Comparison of ENCODE assay signal across 8 cellular contexts in the genomic region with DNA sequence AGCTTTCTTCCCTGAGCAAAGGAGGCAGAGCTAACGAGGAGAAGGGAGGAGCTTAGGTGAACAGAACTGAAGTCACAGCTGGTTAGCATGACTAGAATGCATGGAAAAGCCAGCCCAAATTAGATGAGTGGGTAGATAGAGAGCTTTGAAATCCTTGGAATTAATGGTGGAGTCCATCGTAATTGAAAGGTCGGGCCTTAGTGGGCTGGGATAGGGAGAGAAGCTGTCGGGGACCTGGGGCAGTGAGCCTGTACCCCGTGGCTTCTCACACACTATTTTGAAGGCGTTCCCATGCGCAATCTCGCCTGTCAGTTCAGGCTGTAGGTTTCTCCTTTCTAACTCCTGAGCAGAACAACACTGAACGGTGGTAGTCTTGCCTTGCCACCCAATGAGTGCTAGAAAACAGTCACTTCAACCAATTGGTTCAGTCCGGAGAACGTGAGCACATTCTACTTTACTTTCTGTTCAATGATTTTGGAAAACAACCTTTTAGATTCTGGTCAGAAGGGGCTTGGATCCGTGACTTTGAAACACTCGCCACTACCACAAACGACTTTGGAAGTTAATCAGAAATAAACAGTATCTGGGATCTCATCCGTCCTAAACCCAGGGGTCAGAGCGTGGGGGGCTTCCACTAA. TPM values are rescaled to one million over a fixed set of nuclear protein-coding genes. Genes with fewer than 3 reads are reported as not detected.
DNase-seq lines count a peak whose midpoint lies in the region; TF ChIP-seq lines count a peak whose summit lies in the region.

No MANE protein-coding gene starts in this region.

- H3K36me3 ChIP-seq in GM23248 (ENCODE audit: low read depth) = no peaks in the 10 kb centered on the region
- H3K36me3 ChIP-seq in PC-9 (ENCODE audit: low read depth) = peaks cover 24% of the 10 kb centered on the region
- H3K36me3 ChIP-seq in left ventricle myocardium inferior = no peaks in the 10 kb centered on the region

- H3K9ac ChIP-seq in GM23248 = peak overlapping the region; percentile 97

- H3K9me3 ChIP-seq in GM23248 (ENCODE audit: low read depth) (no peaks in the 10 kb centered on the region), PC-9 (ENCODE audit: insufficient read depth, low read depth) (no peaks in the 10 kb centered on the region; the same call in 1 of the 2 replicates), left ventricle myocardium inferior (replicated peaks) (no peaks in the 10 kb centered on the region)

- H3K4me3 Mint-ChIP-seq in osteocyte (ENCODE audit: unreplicated experiment) = peak overlapping the region; percentile 84

- intact Hi-C loops in PC-9 (cut with micrococcal nuclease; ENCODE audit: unreplicated experiment) (loop anchor here (1.0 to 5.0 kb wide), 5 partner anchors 46 to 167 kb away; no protein-coding TSS in a partner anchor), left ventricle myocardium inferior (cut with micrococcal nuclease) (loop anchor here (10.0 kb wide), 1 partner anchor 179 kb away; a partner anchor contains a TSS)

- H3K4me1 ChIP-seq in GM23248 (ENCODE audit: insufficient read depth) (peaks cover 41% of the 10 kb centered on the region), PC-9 (replicated peaks; ENCODE audit: insufficient read depth) (peaks cover 39% of the 10 kb centered on the region), left ventricle myocardium inferior (peaks cover 40% of the 10 kb centered on the region)

- H2AFZ ChIP-seq in GM23248 (peak overlapping the region; percentile 90), PC-9 (peak overlapping the region; percentile 91)

- CTCF ChIA-PET in PC-9 (lab: Charles Lee) = interaction anchor here (0.5 to 1.8 kb wide), 4 partner anchors 132 to 243 kb away, joined by 3 to 7 read pairs (median 6); no protein-coding TSS in a partner anchor

- DNase-seq in AG08396 (ENCODE audit: low spot score) (peak; percentile 62), GM23248 (peak; percentile 90), PC-9 (peak; percentile 73 to 74), astrocyte of the cerebellum (ENCODE audit: low read depth) (peak; percentile 71), left ventricle myocardium inferior (no peak), osteocyte (ENCODE audit: extremely low spot score, unreplicated experiment) (no peak), DMS79 (lab: John Stamatoyannopoulos, UW) (no peak), COLO829 (ENCODE audit: low spot score) (no peak)

- H3F3A ChIP-seq in GM23248 (ENCODE audit: insufficient read depth) (peaks cover 49% of the 10 kb centered on the region), PC-9 (ENCODE audit: insufficient read depth, low read depth) (peaks cover 40% of the 10 kb centered on the region; the same call in 1 of the 2 replicates)

- WGBS in GM23248 (ENCODE audit: low coverage in 1 of 2, low lambda C conversion rate in 2 of 2, missing lambda C conversion rate in 2 of 2), 2 experiments = 2 to 3% methylated on average over 16 of the region's 16 CpGs

- TSS peak; percentile 96 for BruUV-seq in PC-9 (replicated peaks; lab: Mats Ljungman, UMichigan)

- TF ChIP-seq CTCF in PC-9 (conservative IDR thresholded peaks at IDR 0.05) (no peak), astrocyte of the cerebellum (IDR thresholded peaks at IDR 0.05; ENCODE audit: low read depth, low read length, missing control alignments) (no peak), left ventricle myocardium inferior (IDR thresholded peaks at IDR 0.05; ENCODE audit: borderline replicate concordance) (no peak), osteocyte (IDR thresholded peaks at IDR 0.05) (no peak)

- H3K27ac ChIP-seq in GM23248 (peak overlapping the region; percentile 94), PC-9 (peak overlapping the region; percentile 87), left ventricle myocardium inferior (replicated peaks) (peak overlapping the region; percentile 92)

- H3K4me2 ChIP-seq in GM23248 (ENCODE audit: unreplicated experiment) (peak overlapping the region; percentile 86), PC-9 (peak overlapping the region; percentile 94)

- H3K4me3 ChIP-seq in GM23248 = peak overlapping the region; percentile 87
- H3K4me3 ChIP-seq in PC-9 = peak overlapping the region; percentile 82
- peak overlapping the region; percentile 91 for H3K4me3 ChIP-seq in astrocyte of the cerebellum (ENCODE audit: low read depth, low read length)
- H3K4me3 ChIP-seq in left ventricle myocardium inferior = peak overlapping the region; percentile 84

- H3K36me3 Mint-ChIP-seq in osteocyte (ENCODE audit: unreplicated experiment) = peaks cover 2% of the 10 kb centered on the region

- H3K27me3 Mint-ChIP-seq in osteocyte (ENCODE audit: unreplicated experiment) = no peaks in the 10 kb centered on the region

- H3K9me2 ChIP-seq in GM23248 (ENCODE audit: insufficient read depth) (no peaks in the 10 kb centered on the region), PC-9 (ENCODE audit: insufficient read depth) (no peaks in the 10 kb centered on the region)

- H3K79me2 ChIP-seq in GM23248 (ENCODE audit: insufficient read depth) (peaks cover 37% of the 10 kb centered on the region), PC-9 (ENCODE audit: low read depth) (peaks cover 40% of the 10 kb centered on the region)

- POLR2A ChIA-PET in PC-9 (lab: Charles Lee; ENCODE audit: unreplicated experiment) = interaction anchor here (0.5 to 1.8 kb wide), 11 partner anchors 13 to 168 kb away, joined by 3 to 19 read pairs (median 4); no protein-coding TSS in a partner anchor

- in situ Hi-C loops in GM23248 (cut with MboI) (no loop called here), astrocyte of the cerebellum (cut with HindIII; ENCODE audit: low sequenced_read_pairs) (no loop called here)

- peaks cover 46% of the 10 kb centered on the region for H3K4me1 Mint-ChIP-seq in osteocyte (ENCODE audit: unreplicated experiment)

- peak overlapping the region; percentile 89 for H3K27ac Mint-ChIP-seq in osteocyte (ENCODE audit: unreplicated experiment)

- H3K9me3 Mint-ChIP-seq in osteocyte (ENCODE audit: unreplicated experiment) = no peaks in the 10 kb centered on the region

- H4K20me1 ChIP-seq in GM23248 (ENCODE audit: insufficient read depth) = no peaks in the 10 kb centered on the region
- peaks cover 26% of the 10 kb centered on the region for H4K20me1 ChIP-seq in PC-9 (ENCODE audit: insufficient read depth)

- H3K27me3 ChIP-seq in GM23248 (replicated peaks; ENCODE audit: insufficient read depth) = no peaks in the 10 kb centered on the region
- H3K27me3 ChIP-seq in PC-9 (ENCODE audit: insufficient read depth, low read depth) = no peaks in the 10 kb centered on the region
- peaks cover 38% of the 10 kb centered on the region for H3K27me3 ChIP-seq in left ventricle myocardium inferior (ENCODE audit: low read depth)

RNA-seq across cellular contexts. Expression of a gene that starts 0.7 kb away (rescaled TPM):
- 120 and 124 TPM in 2 replicates for total RNA-seq in GM23248 (2014; rRNA removed; shearing (Covaris generic))
- polyA plus RNA-seq in GM23248 (2016; fragmentation: Nextera tagmentation; extraction: Ambion mirVana) = 113 and 116 TPM in 2 replicates
- 133 and 145 TPM in 2 replicates for total RNA-seq in PC-9 (2021)
- total RNA-seq in left ventricle myocardium inferior = 6.7 TPM
- total RNA-seq in osteocyte = 130 and 138 TPM in 2 replicates

Comparison
In these comparisons a context has a peak if more than half of its experiments do, and no peak if none do; other contexts are left out.
1. DNase-seq: peak in AG08396 (single experiment), GM23248 (single experiment), PC-9 (2 of 2) and astrocyte of the cerebellum (single experiment); none in left ventricle myocardium inferior (single experiment), osteocyte (single experiment), DMS79 (single experiment) and COLO829 (single experiment).
2. RNA of a gene that starts 0.7 kb away (total RNA-seq): 133 to 145 TPM in PC-9, 130 to 138 TPM in osteocyte and 120 to 124 TPM in GM23248; 6.7 TPM in left ventricle myocardium inferior (single experiment); every median in the first group is over 10 times any median in the second.
3. Peak in every context shown above with its lines, with median percentiles within 50 percentile points of each other: H3K27ac ChIP-seq and H3K4me3 ChIP-seq.